ENCODE assay signal across 8 cellular contexts in the genomic region with DNA sequence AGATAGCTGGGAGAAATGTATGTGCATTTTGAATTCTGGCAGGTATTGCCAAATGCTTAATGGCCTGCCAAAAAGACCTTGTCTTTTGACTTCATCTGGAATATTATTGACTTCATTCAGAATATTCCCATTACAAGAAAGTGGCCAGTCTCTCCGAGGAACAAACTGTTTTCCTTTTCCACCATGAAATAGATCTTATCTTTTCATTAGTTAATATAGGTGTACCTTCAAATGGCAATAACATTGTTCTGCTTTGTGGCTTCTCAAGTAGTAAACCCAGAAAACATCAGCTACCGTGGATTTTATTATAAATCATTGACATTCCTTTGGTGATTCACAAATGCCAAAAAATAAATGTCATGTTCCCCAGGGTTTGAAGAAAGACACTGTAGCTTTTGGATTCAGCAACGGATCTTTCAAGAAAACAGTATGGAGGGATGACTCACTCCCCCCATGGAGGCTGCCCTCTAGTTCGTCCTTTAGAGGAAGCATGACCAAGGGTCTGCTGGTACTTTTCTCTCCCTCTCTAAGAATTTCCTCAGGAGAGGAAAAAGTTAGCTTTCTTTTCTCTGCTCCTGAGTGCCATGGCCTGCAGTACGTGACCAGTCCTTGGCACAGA. TPM values are rescaled to one million over a fixed set of nuclear protein-coding genes. Genes with fewer than 3 reads are reported as not detected.
DNase-seq lines count a peak whose midpoint lies in the region; ATAC-seq and TF ChIP-seq lines count a peak whose summit lies in the region.

No MANE protein-coding gene starts in this region.

- peak overlapping the region; percentile 18 for H3K9ac ChIP-seq in endodermal cell (ENCODE audit: extremely low read depth, low read length, poor library complexity, severe bottlenecking)
- H3K9ac ChIP-seq in neuronal stem cell (ENCODE audit: low read depth, low read length, poor library complexity) = peak overlapping the region; percentile 56

- H4K8ac ChIP-seq in neuronal stem cell (ENCODE audit: low read depth, low read length) = no peak overlapping the region

- H3K79me1 ChIP-seq in neuronal stem cell (ENCODE audit: low read depth, low read length) = no peaks in the 10 kb centered on the region

- DNase-seq in EH (ENCODE audit: low read depth) = peak; percentile 86
- peak; percentile 84 for DNase-seq in NCI-H69 (lab: John Stamatoyannopoulos, UW)
- no peak for DNase-seq in endodermal cell
- DNase-seq in neuronal stem cell (ENCODE audit: low spot score) = no peak
- DNase-seq in NCI-H748 treated with DMSO at 0.1 percent for 48 hours (lab: John Stamatoyannopoulos, UW) = no peak
- DNase-seq in HEK293T (ENCODE audit: extremely low spot score) = no peak

- no peak overlapping the region for H3K23ac ChIP-seq in neuronal stem cell (ENCODE audit: low read depth, low read length, poor library complexity)

- no peak overlapping the region for H2BK12ac ChIP-seq in neuronal stem cell (ENCODE audit: low read length)

- H3K9me3 Mint-ChIP-seq in endodermal cell = no peaks in the 10 kb centered on the region

- no peak overlapping the region for H2BK15ac ChIP-seq in neuronal stem cell (ENCODE audit: low read length)

- CTCF ChIA-PET in HEK293T (lab: Yijun Ruan, JAX) = interaction anchor here (0.7 to 1.7 kb wide), 7 partner anchors 10 to 143 kb away, joined by 3 to 9 read pairs (median 3); partner anchors contain the start of gene MCUR1

- peak overlapping the region; percentile 69 for H3K18ac ChIP-seq in neuronal stem cell (ENCODE audit: low read length)

- no peak overlapping the region for H2AK5ac ChIP-seq in neuronal stem cell (ENCODE audit: low read depth, low read length)

- peaks cover 44% of the 10 kb centered on the region for H3K27me3 Mint-ChIP-seq in endodermal cell (ENCODE audit: insufficient read depth)

- peaks cover 20% of the 10 kb centered on the region for H3K27me3 ChIP-seq in endodermal cell (ENCODE audit: control insufficient read depth, insufficient read depth, low read length, poor library complexity, severe bottlenecking)
- H3K27me3 ChIP-seq in neuronal stem cell (ENCODE audit: control insufficient read depth in 3 of 3, insufficient read depth in 3 of 3, low read depth in 1 of 3, low read length in 3 of 3) = peaks cover 3 to 60% (median 20%) of the 10 kb centered on the region in 3 experiments

- peak overlapping the region; percentile 82 for H3K4me3 ChIP-seq in endodermal cell (ENCODE audit: low read length)
- H3K4me3 ChIP-seq in neuronal stem cell (ENCODE audit: low read length in 2 of 2) = peak overlapping the region; percentile 44 to 81

- peaks cover 35% of the 10 kb centered on the region for H3K4me1 Mint-ChIP-seq in endodermal cell

- peaks cover 16% of the 10 kb centered on the region for H3K4me1 ChIP-seq in endodermal cell (ENCODE audit: control insufficient read depth, insufficient read depth, low read length)
- peaks cover 4 to 9% of the 10 kb centered on the region in 2 donors for H3K4me1 ChIP-seq in neuronal stem cell (ENCODE audit: control insufficient read depth in 2 of 2, insufficient read depth in 1 of 2, low read depth in 1 of 2, low read length in 2 of 2)

- H3K27ac ChIP-seq in endodermal cell (ENCODE audit: low read depth, low read length) = peak overlapping the region; percentile 79
- no peak overlapping the region for H3K27ac ChIP-seq in neuronal stem cell (replicated peaks; ENCODE audit: low read length)

- POLR2A ChIA-PET in HEK293T (lab: Yijun Ruan, JAX) = interaction anchor here (0.9 to 1.7 kb wide), 8 partner anchors 9 to 151 kb away, joined by 3 to 8 read pairs (median 4); partner anchors contain the start of gene MCUR1

- peak overlapping the region; percentile 92 for H2AFZ ChIP-seq in neuronal stem cell (ENCODE audit: low read length)

- no peak overlapping the region for H3K4ac ChIP-seq in neuronal stem cell (ENCODE audit: low read length)

- TF ChIP-seq CTCF in endodermal cell (conservative IDR thresholded peaks at IDR 0.05) = no peak

- peak overlapping the region; percentile 74 for H3K4me2 ChIP-seq in neuronal stem cell (ENCODE audit: insufficient read depth, low read length, poor library complexity, severe bottlenecking)

- H3K36me3 ChIP-seq in endodermal cell (ENCODE audit: control insufficient read depth, insufficient read depth, low read length) (no peaks in the 10 kb centered on the region), neuronal stem cell (replicated peaks in 1 of 2; ENCODE audit: control insufficient read depth in 2 of 2, insufficient read depth in 2 of 2, low read length in 2 of 2) (no peaks in the 10 kb centered on the region)

- no peak overlapping the region for H3K14ac ChIP-seq in neuronal stem cell (ENCODE audit: low read length)

- H3K9me3 ChIP-seq in endodermal cell (ENCODE audit: control insufficient read depth, low read length) (no peaks in the 10 kb centered on the region), neuronal stem cell (replicated peaks in 1 of 2; ENCODE audit: control insufficient read depth in 2 of 2, insufficient read depth in 1 of 2, low read depth in 1 of 2, low read length in 2 of 2) (no peaks in the 10 kb centered on the region)

- ATAC-seq in GM19397 (IDR thresholded peaks at IDR 0.05; ENCODE audit: unreplicated experiment) = no peak
- no peak for ATAC-seq in GM21528 (IDR thresholded peaks at IDR 0.05; ENCODE audit: low FRiP score, unreplicated experiment)

- no peak overlapping the region for H2BK120ac ChIP-seq in neuronal stem cell (ENCODE audit: low read depth, low read length)

- H4K91ac ChIP-seq in neuronal stem cell (ENCODE audit: low read depth, low read length, poor library complexity) = no peak overlapping the region

- no peak overlapping the region for H2BK5ac ChIP-seq in neuronal stem cell (ENCODE audit: low read length)

- peak overlapping the region; percentile 74 for H3K4me3 Mint-ChIP-seq in endodermal cell

- 21 to 41% methylated on average over 3 to 5 of the region's 5 CpGs for WGBS in endodermal cell (ENCODE audit: insufficient coverage in 1 of 2, insufficient read length in 1 of 2), 2 experiments
- WGBS in neuronal stem cell (ENCODE audit: extremely low coverage in 2 of 2, insufficient read length in 2 of 2, insufficient replicate concordance in 1 of 2), 2 donors = no CpG with 5 or more reads among the region's 5 CpGs

- no peaks in the 10 kb centered on the region for H3K36me3 Mint-ChIP-seq in endodermal cell (ENCODE audit: low read depth)

- peak overlapping the region; percentile 76 for H3K27ac Mint-ChIP-seq in endodermal cell

TF ChIP-seq in HEK293T, 16 proteins besides CTCF, POLR2A, EP300 and RAD21:
- TF ChIP-seq CTBP1 (IDR thresholded peaks at IDR 0.05; ENCODE audit: borderline replicate concordance) (no peak), TARDBP (IDR thresholded peaks at IDR 0.05) (no peak)

RNA-seq across cellular contexts. Expression of gene RNF182, which starts 1.1 kb away (rescaled TPM):
- 1 to 10 TPM; 4.1 to 5.2 TPM for total RNA-seq in endodermal cell
- polyA plus RNA-seq in endodermal cell (2013, experiment 1 of 2) = 29.1 TPM
- polyA plus RNA-seq in endodermal cell (2013, experiment 2 of 2) = 26.5 TPM
- polyA plus RNA-seq in neuronal stem cell (2013, experiment 1 of 2) = 1.4 TPM
- 1.7 TPM for polyA plus RNA-seq in neuronal stem cell (2013, experiment 2 of 2)

Comparison
In these comparisons a context has a peak if more than half of its experiments do, and no peak if none do; other contexts are left out.
1. DNase-seq: peak in EH (single experiment) and NCI-H69 (single experiment); none in endodermal cell (single experiment), neuronal stem cell (single experiment), NCI-H748 treated with DMSO at 0.1 percent for 48 hours (single experiment) and HEK293T (single experiment).